10 cellular contexts compared by ENCODE assay signal in genomic region chr14:93011650-93012317, GRCh38.
DNase-seq lines count a peak whose midpoint lies in the region; ATAC-seq and TF ChIP-seq lines count a peak whose summit lies in the region.
"Had no signal": no experiment of that assay in that cellular context is flagged by ENCODE, and none has a peak within 500 bp of the region (broad histone marks: within the 10 kb centered on the region; RNA-seq: fewer than 3 reads in every experiment).

No MANE protein-coding gene starts in this region.

- no peak overlapping the region for H3K4ac ChIP-seq in mesenchymal stem cell (ENCODE audit: low read depth in 1 of 2, low read length in 2 of 2)

- CTCF ChIA-PET in SK-N-SH (lab: Yijun Ruan, JAX) = interaction anchor here (0.9 to 2.6 kb wide), 13 partner anchors 9 to 166 kb away, joined by 3 to 14 read pairs (median 6); no protein-coding TSS in a partner anchor
- CTCF ChIA-PET in PC-3 (lab: Charles Lee) = no interaction called here
- CTCF ChIA-PET in activated CD4-positive, alpha-beta T cell treated with anti-CD3 and anti-CD28 coated beads for 36 hours (lab: Charles Lee) = interaction anchor here (0.6 to 1.2 kb wide), 3 partner anchors 21 to 246 kb away, joined by 3 read pairs; no protein-coding TSS in a partner anchor

- H3K27ac ChIP-seq in left ventricle myocardium inferior (replicated peaks) (peak overlapping the region; percentile 87), SK-N-SH (ENCODE audit: low read depth in 2 of 2, low read length in 1 of 2) (peak overlapping the region in 1 of 2 experiments; percentile 98; a peak in 2 of 4 replicates), mesenchymal stem cell (ENCODE audit: low read length, poor library complexity, severe bottlenecking) (no peak overlapping the region), PC-3 (ENCODE audit: low read length) (no peak overlapping the region)
- H3K27ac ChIP-seq: brain microvascular endothelial cell had no signal

- H3K4me3 ChIP-seq in left ventricle myocardium inferior (no peak overlapping the region), SK-N-SH (ENCODE audit: low read depth in 2 of 2, low read length in 1 of 2) (no peak overlapping the region), mesenchymal stem cell (ENCODE audit: insufficient read depth in 1 of 2, low read depth in 1 of 2, low read length in 2 of 2) (no peak overlapping the region), PC-3 (ENCODE audit: low read length) (no peak overlapping the region)

- H2AK5ac ChIP-seq in mesenchymal stem cell (ENCODE audit: low read length, severe bottlenecking) = no peak overlapping the region

- DNase-seq in left ventricle myocardium inferior (no peak), left cardiac atrium (no peak), SK-N-SH (no peak), mesenchymal stem cell (no peak), type B pancreatic cell (ENCODE audit: extremely low spot score, unreplicated experiment) (no peak), PC-3 (no peak)
- DNase-seq in activated CD4-positive, alpha-beta T cell treated with anti-CD3 and anti-CD28 coated beads for 36 hours = no peak
- no peak for DNase-seq in activated T-cell treated with anti-CD3 and anti-CD28 coated beads, Interleukin-2, amount 50 U/mL, for 4 hours
- DNase-seq: brain microvascular endothelial cell, NCI-H2029 treated with DMSO at 0.1 percent for 48 hours had no signal

- no peaks in the 10 kb centered on the region for H3K9me3 Mint-ChIP-seq in type B pancreatic cell
- H3K9me3 Mint-ChIP-seq in activated CD4-positive, alpha-beta T cell treated with anti-CD3 and anti-CD28 coated beads for 36 hours (ENCODE audit: low read depth) = no peaks in the 10 kb centered on the region
- no peaks in the 10 kb centered on the region for H3K9me3 Mint-ChIP-seq in activated T-cell treated with anti-CD3 and anti-CD28 coated beads, Interleukin-2, amount 50 U/mL, for 4 hours

- H3K23ac ChIP-seq in mesenchymal stem cell (ENCODE audit: low read length in 2 of 2) = no peak overlapping the region

- H3K9me2 ChIP-seq in SK-N-SH (no peaks in the 10 kb centered on the region), PC-3 (replicated peaks; ENCODE audit: low read length) (no peaks in the 10 kb centered on the region)

- no peak overlapping the region for H3K9ac ChIP-seq in SK-N-SH
- no peak overlapping the region for H3K9ac ChIP-seq in mesenchymal stem cell (ENCODE audit: low read length)
- no peak overlapping the region for H3K9ac ChIP-seq in PC-3 (ENCODE audit: low read length)

- peaks cover 47% of the 10 kb centered on the region for H3K4me1 Mint-ChIP-seq in type B pancreatic cell (ENCODE audit: unreplicated experiment)
- peaks cover 11% of the 10 kb centered on the region for H3K4me1 Mint-ChIP-seq in activated CD4-positive, alpha-beta T cell treated with anti-CD3 and anti-CD28 coated beads for 36 hours
- H3K4me1 Mint-ChIP-seq in activated T-cell treated with anti-CD3 and anti-CD28 coated beads, Interleukin-2, amount 50 U/mL, for 4 hours (ENCODE audit: low read depth) = peaks cover 24% of the 10 kb centered on the region

- H3K4me1 ChIP-seq in left ventricle myocardium inferior (peaks cover 100% of the 10 kb centered on the region), SK-N-SH (ENCODE audit: control insufficient read depth in 1 of 2, insufficient read depth in 2 of 2, low read depth in 1 of 2, low read length in 1 of 2) (peaks cover 18 to 95% of the 10 kb centered on the region in 2 experiments), mesenchymal stem cell (ENCODE audit: control insufficient read depth, insufficient read depth, low read depth, low read length) (peaks cover 40% of the 10 kb centered on the region), PC-3 (ENCODE audit: insufficient read depth, low read length) (peaks cover 22% of the 10 kb centered on the region)

- H3K79me1 ChIP-seq in mesenchymal stem cell (replicated peaks; ENCODE audit: low read length, poor library complexity, severe bottlenecking) = no peaks in the 10 kb centered on the region

- no TSS peak for BruUV-seq in PC-3 (replicated peaks; lab: Mats Ljungman, UMichigan)

- ATAC-seq in left cardiac atrium = no peak
- ATAC-seq in PC-3 = no peak
- ATAC-seq in activated CD4-positive, alpha-beta T cell treated with anti-CD3 and anti-CD28 coated beads for 36 hours = no peak
- ATAC-seq in activated T-cell treated with anti-CD3 and anti-CD28 coated beads, Interleukin-2, amount 50 U/mL, for 4 hours = no peak

- no peak overlapping the region for H2BK12ac ChIP-seq in mesenchymal stem cell (ENCODE audit: low read length in 2 of 2)

- TF ChIP-seq EP300 in SK-N-SH (IDR thresholded peaks at IDR 0.05; ENCODE audit: borderline replicate concordance in 1 of 2, low read depth in 1 of 2, low read length in 1 of 2) = no peak

- H3K27me3 ChIP-seq in left ventricle myocardium inferior (ENCODE audit: low read depth) = no peaks in the 10 kb centered on the region
- no peaks in the 10 kb centered on the region for H3K27me3 ChIP-seq in SK-N-SH (ENCODE audit: insufficient read depth)
- peaks cover 0 to 4% of the 10 kb centered on the region in 2 experiments for H3K27me3 ChIP-seq in mesenchymal stem cell (ENCODE audit: control insufficient read depth in 1 of 2, insufficient read depth in 1 of 2, low read length in 2 of 2)
- H3K27me3 ChIP-seq in PC-3 (ENCODE audit: low read length) = no peaks in the 10 kb centered on the region
- H3K27me3 ChIP-seq: brain microvascular endothelial cell had no signal

- no peaks in the 10 kb centered on the region for H3F3A ChIP-seq in SK-N-SH (replicated peaks; ENCODE audit: insufficient read depth)
- no peaks in the 10 kb centered on the region for H3F3A ChIP-seq in PC-3 (ENCODE audit: low read length, unreplicated experiment)

- no peak overlapping the region for H3K14ac ChIP-seq in mesenchymal stem cell (ENCODE audit: low read length in 2 of 2)

- no peak overlapping the region for H4K8ac ChIP-seq in mesenchymal stem cell (ENCODE audit: low read length)

- H4K20me1 ChIP-seq in SK-N-SH (ENCODE audit: insufficient read depth) (0 out of 2 replicates have a peak, but pooled peaks cover 2% of the 10 kb centered on the region), PC-3 (ENCODE audit: low read length) (no peaks in the 10 kb centered on the region)

- no peaks in the 10 kb centered on the region for H3K36me3 ChIP-seq in left ventricle myocardium inferior
- no peaks in the 10 kb centered on the region for H3K36me3 ChIP-seq in SK-N-SH (replicated peaks in 1 of 2; ENCODE audit: control insufficient read depth in 1 of 2, insufficient read depth in 2 of 2, low read length in 1 of 2)
- peaks cover 0 to 12% of the 10 kb centered on the region in 2 experiments for H3K36me3 ChIP-seq in mesenchymal stem cell (ENCODE audit: control insufficient read depth in 1 of 2, insufficient read depth in 2 of 2, low read depth in 1 of 2, low read length in 2 of 2)
- no peaks in the 10 kb centered on the region for H3K36me3 ChIP-seq in PC-3 (ENCODE audit: low read depth, low read length)
- H3K36me3 ChIP-seq: brain microvascular endothelial cell had no signal

- H2BK5ac ChIP-seq in mesenchymal stem cell (ENCODE audit: low read depth, low read length, poor library complexity, severe bottlenecking) = no peak overlapping the region

- POLR2A ChIA-PET in SK-N-SH (lab: Yijun Ruan, JAX) = interaction anchor here (0.7 to 2.2 kb wide), 8 partner anchors 12 to 126 kb away, joined by 3 to 7 read pairs (median 4); no protein-coding TSS in a partner anchor
- POLR2A ChIA-PET in PC-3 (lab: Charles Lee; ENCODE audit: unreplicated experiment) = no interaction called here
- POLR2A ChIA-PET in activated CD4-positive, alpha-beta T cell treated with anti-CD3 and anti-CD28 coated beads for 36 hours (lab: Charles Lee) = no interaction called here

- no peaks in the 10 kb centered on the region for H3K36me3 Mint-ChIP-seq in type B pancreatic cell
- H3K36me3 Mint-ChIP-seq in activated CD4-positive, alpha-beta T cell treated with anti-CD3 and anti-CD28 coated beads for 36 hours (ENCODE audit: low read depth) = peaks cover 4% of the 10 kb centered on the region
- peaks cover 2% of the 10 kb centered on the region for H3K36me3 Mint-ChIP-seq in activated T-cell treated with anti-CD3 and anti-CD28 coated beads, Interleukin-2, amount 50 U/mL, for 4 hours (ENCODE audit: insufficient read depth)

- no peaks in the 10 kb centered on the region for H3K79me2 ChIP-seq in SK-N-SH (ENCODE audit: insufficient read depth)
- 0 out of 2 replicates have a peak, but pooled peaks cover 4% of the 10 kb centered on the region for H3K79me2 ChIP-seq in PC-3 (ENCODE audit: low read length)

- WGBS in SK-N-SH (ENCODE audit: low lambda C conversion rate) = 96% methylated on average over 20 of the region's 22 CpGs
- 95% methylated on average over 22 of the region's 22 CpGs for WGBS in mesenchymal stem cell

- peak overlapping the region; percentile 55 for H3K4me3 Mint-ChIP-seq in type B pancreatic cell
- H3K4me3 Mint-ChIP-seq in activated CD4-positive, alpha-beta T cell treated with anti-CD3 and anti-CD28 coated beads for 36 hours = no peak overlapping the region
- H3K4me3 Mint-ChIP-seq in activated T-cell treated with anti-CD3 and anti-CD28 coated beads, Interleukin-2, amount 50 U/mL, for 4 hours = no peak overlapping the region

- no peak for TF ChIP-seq CTCF in left ventricle myocardium inferior (IDR thresholded peaks at IDR 0.05; ENCODE audit: borderline replicate concordance)
- TF ChIP-seq CTCF in SK-N-SH (IDR thresholded peaks at IDR 0.05) = no peak
- TF ChIP-seq CTCF in type B pancreatic cell (conservative IDR thresholded peaks at IDR 0.05) = no peak
- no peak for TF ChIP-seq CTCF in PC-3 (conservative IDR thresholded peaks at IDR 0.05; ENCODE audit: low read depth, low read length)

- H4K91ac ChIP-seq in mesenchymal stem cell (ENCODE audit: low read length) = peak overlapping the region; percentile 31

- H3K27ac Mint-ChIP-seq in type B pancreatic cell = peak overlapping the region; percentile 54
- no peak overlapping the region for H3K27ac Mint-ChIP-seq in activated CD4-positive, alpha-beta T cell treated with anti-CD3 and anti-CD28 coated beads for 36 hours

- TF ChIP-seq RAD21 in SK-N-SH (IDR thresholded peaks at IDR 0.05; ENCODE audit: low read length) = 0 out of 2 replicates have a peak, but pooled peaks have one; percentile 10

- H3K27me3 Mint-ChIP-seq in type B pancreatic cell = no peaks in the 10 kb centered on the region
- no peaks in the 10 kb centered on the region for H3K27me3 Mint-ChIP-seq in activated CD4-positive, alpha-beta T cell treated with anti-CD3 and anti-CD28 coated beads for 36 hours
- H3K27me3 Mint-ChIP-seq in activated T-cell treated with anti-CD3 and anti-CD28 coated beads, Interleukin-2, amount 50 U/mL, for 4 hours (ENCODE audit: low read depth) = no peaks in the 10 kb centered on the region

- H3K4me2 ChIP-seq in SK-N-SH (no peak overlapping the region), mesenchymal stem cell (ENCODE audit: low read length, poor library complexity, severe bottlenecking) (no peak overlapping the region), PC-3 (ENCODE audit: low read length) (no peak overlapping the region)

- H2BK15ac ChIP-seq in mesenchymal stem cell (ENCODE audit: low read depth, poor library complexity, severe bottlenecking) = no peak overlapping the region

- no peak overlapping the region for H3K18ac ChIP-seq in mesenchymal stem cell (ENCODE audit: low read depth in 1 of 2, low read length in 2 of 2)

- no peak overlapping the region for H2BK120ac ChIP-seq in mesenchymal stem cell (ENCODE audit: low read depth, low read length)

- intact Hi-C loops in left ventricle myocardium inferior (cut with micrococcal nuclease) (no loop called here), left cardiac atrium (cut with DNase I) (loop anchor here in 1 of 2 donors (2.0 kb wide), 1 partner anchor 39 kb away; no protein-coding TSS in a partner anchor), PC-3 (cut with micrococcal nuclease) (no loop called here)
- intact Hi-C loops in activated CD4-positive, alpha-beta T cell treated with anti-CD3 and anti-CD28 coated beads for 36 hours (cut with DNase I, micrococcal nuclease) = no loop called here

- no peak overlapping the region for H2AFZ ChIP-seq in SK-N-SH (ENCODE audit: low read depth)
- H2AFZ ChIP-seq in mesenchymal stem cell (ENCODE audit: low read depth, low read length) = no peak overlapping the region
- H2AFZ ChIP-seq in PC-3 (ENCODE audit: low read length) = no peak overlapping the region

- H3K9me3 ChIP-seq in left ventricle myocardium inferior (replicated peaks) (no peaks in the 10 kb centered on the region), SK-N-SH (no peaks in the 10 kb centered on the region), mesenchymal stem cell (ENCODE audit: control insufficient read depth, low read length) (no peaks in the 10 kb centered on the region), PC-3 (ENCODE audit: low read length) (no peaks in the 10 kb centered on the region)
